ENCODE assay signal across 9 cellular contexts in genomic region chr12:96347130-96347699, GRCh38. TPM values are rescaled to one million over a fixed set of nuclear protein-coding genes. Genes with fewer than 3 reads are reported as not detected.
DNase-seq lines count a peak whose midpoint lies in the region; ATAC-seq and TF ChIP-seq lines count a peak whose summit lies in the region.
"Had no signal": no experiment of that assay in that cellular context is flagged by ENCODE, and none has a peak within 500 bp of the region (broad histone marks: within the 10 kb centered on the region; RNA-seq: fewer than 3 reads in every experiment).

No MANE protein-coding gene starts in this region.

- peak; percentile 72 for ATAC-seq in mucosa of descending colon

- 0 out of 2 replicates have a peak, but pooled peaks cover 2% of the 10 kb centered on the region for H4K20me1 ChIP-seq in KMS-11 (ENCODE audit: insufficient read depth)

- H3K27me3 ChIP-seq in ACC112 (ENCODE audit: insufficient read depth, low read length) (no peaks in the 10 kb centered on the region), KMS-11 (ENCODE audit: insufficient read depth, low read depth) (no peaks in the 10 kb centered on the region)

- H3K4me3 ChIP-seq in ACC112 (ENCODE audit: low read depth, low read length) = peak overlapping the region; percentile 40
- no peak overlapping the region for H3K4me3 ChIP-seq in KMS-11 (IDR thresholded peaks at IDR 0.05; ENCODE audit: insufficient read depth, low read depth, low read length)
- H3K4me3 ChIP-seq in mucosa of descending colon = no peak overlapping the region

- H2AFZ ChIP-seq in ACC112 (ENCODE audit: low read length, unreplicated experiment) (no peak overlapping the region), KMS-11 (ENCODE audit: low read depth) (no peak overlapping the region)

- H3K4me1 ChIP-seq in ACC112 (ENCODE audit: control insufficient read depth, insufficient read depth, low read length, unreplicated experiment) = peaks cover 17% of the 10 kb centered on the region
- H3K4me1 ChIP-seq in KMS-11 (ENCODE audit: low read depth, poor library complexity, severe bottlenecking) = peaks cover 74% of the 10 kb centered on the region
- H3K4me1 ChIP-seq in mucosa of descending colon (ENCODE audit: low read depth) = peaks cover 11% of the 10 kb centered on the region

- H3K27ac ChIP-seq in ACC112 (ENCODE audit: low read depth, low read length) (peak overlapping the region; percentile 20), KMS-11 (no peak overlapping the region; the same call in 1 of the 2 replicates), cingulate gyrus (ENCODE audit: low read depth, low read length) (peak overlapping the region; percentile 26)

- no peak for TF ChIP-seq CTCF in KMS-11 (conservative IDR thresholded peaks at IDR 0.05; ENCODE audit: low read depth, low read length)
- TF ChIP-seq CTCF in mucosa of descending colon (IDR thresholded peaks at IDR 0.05) = no peak

- intact Hi-C loops in mucosa of descending colon (cut with DNase I, micrococcal nuclease) = no loop called here

- in situ Hi-C loops in KBM-7 (cut with MboI; ENCODE audit: low pct_unique_long_range_greater_than_20kb, low sequenced_read_pairs) = no loop called here

- DNase-seq in mucosa of descending colon = peak in 2 of 3 donors; percentile 29 to 38
- no peak for DNase-seq in NCI-H128 (lab: John Stamatoyannopoulos, UW; ENCODE audit: unreplicated experiment)
- DNase-seq in KBM-7 = no peak
- no peak for DNase-seq in NCI-H1694 treated with DMSO at 0.1 percent for 48 hours (lab: John Stamatoyannopoulos, UW)
- DNase-seq in GM19240 (ENCODE audit: insufficient read length, low spot score) = no peak
- DNase-seq: KG1 had no signal

- H3K9ac ChIP-seq in KMS-11 = no peak overlapping the region; the same call in 1 of the 2 replicates

- peak overlapping the region; percentile 38; the same call in 1 of the 2 replicates for H3K4me2 ChIP-seq in KMS-11

- H3K79me2 ChIP-seq in ACC112 (ENCODE audit: control insufficient read depth, insufficient read depth, low read length, unreplicated experiment) (peaks cover 95% of the 10 kb centered on the region), KMS-11 (ENCODE audit: insufficient read depth, low read depth) (peaks cover 78% of the 10 kb centered on the region)

- H3K9me3 ChIP-seq in mucosa of descending colon = peaks cover 17% of the 10 kb centered on the region

- H3K36me3 ChIP-seq in ACC112 (ENCODE audit: insufficient read depth, low read length) (peaks cover 18% of the 10 kb centered on the region), KMS-11 (ENCODE audit: insufficient read depth) (no peaks in the 10 kb centered on the region), mucosa of descending colon (ENCODE audit: low read depth) (no peaks in the 10 kb centered on the region)

RNA-seq across cellular contexts. Expression of gene CDK17, which starts 53.0 kb away (rescaled TPM):
- 10 to 100 TPM; 19.5 to 43.5 (median 24.0) TPM for total RNA-seq in mucosa of descending colon

Comparison
In these comparisons a context has a peak if more than half of its experiments do, and no peak if none do; other contexts are left out.
1. DNase-seq: peak in mucosa of descending colon (2 of 3); none in NCI-H128 (single experiment), KBM-7 (single experiment), NCI-H1694 treated with DMSO at 0.1 percent for 48 hours (single experiment) and GM19240 (single experiment).